In genomic region chr5:141182248-141182647, GRCh38 we compare ENCODE assay signal across 9 cellular contexts. TPM values are rescaled to one million over a fixed set of nuclear protein-coding genes. Genes with fewer than 3 reads are reported as not detected.
A peak's percentile ranks its signal among the peaks of the same experiment; 100 is the strongest.
DNase-seq lines count a peak whose midpoint lies in the region; ATAC-seq, FAIRE-seq and TF ChIP-seq lines count a peak whose summit lies in the region.
"Had no signal": no experiment of that assay in that cellular context is flagged by ENCODE, and none has a peak within 500 bp of the region (broad histone marks: within the 10 kb centered on the region; RNA-seq: fewer than 3 reads in every experiment).

TSS of gene PCDHB16 (plus strand) at chr5:141182387. CDS start at chr5:141182560, 173 bp downstream.

- no peaks in the 10 kb centered on the region for H3K79me2 ChIP-seq in endothelial cell of umbilical vein (ENCODE audit: control insufficient read depth, insufficient read depth, low read length)

- H3K27ac Mint-ChIP-seq in neural crest cell (ENCODE audit: unreplicated experiment): peak within 1 kb of the TSS; percentile 98

- no peaks in the 10 kb centered on the region for H3K9me1 ChIP-seq in endothelial cell of umbilical vein (replicated peaks; ENCODE audit: control insufficient read depth, extremely low read depth, insufficient read depth, low read length)

- no peaks in the 10 kb centered on the region for H3K4me1 ChIP-seq in endothelial cell of umbilical vein (ENCODE audit: control insufficient read depth, extremely low read depth, insufficient read depth, low read length)
- H3K4me1 ChIP-seq: adrenal gland had no signal

- peak within 1 kb of the TSS; percentile 92 for H3K4me3 Mint-ChIP-seq in neural crest cell

- CTCF ChIA-PET in endothelial cell of umbilical vein (lab: Charles Lee): interaction anchor here (1.0 to 1.9 kb wide), 3 partner anchors 10 to 382 kb away, joined by 3 to 6 read pairs (median 4); partner anchors contain the start of gene PCDHB10

- DNase-seq in D721Med (ENCODE audit: insufficient read length, low spot score) (no peak), NCI-H226 (peak; percentile 28), endothelial cell of umbilical vein (ENCODE audit: low read depth, low spot score) (peak; percentile 16), neural crest cell (ENCODE audit: low read depth, low spot score) (peak; percentile 63), ACHN (no peak), T-helper 9 cell (no peak)
- no peak for DNase-seq in activated effector memory CD4-positive, alpha-beta T cell treated with anti-CD3 and anti-CD28 coated beads, Interleukin-2, amount 50 U/mL, for 16 hours

- H3K9ac ChIP-seq in endothelial cell of umbilical vein (replicated peaks; ENCODE audit: extremely low read depth, insufficient read depth, low read length): no peak within 1 kb of the TSS

- in situ Hi-C loops in ACHN (cut with HindIII; ENCODE audit: low pct_ligation_motif_present, low pct_unique_long_range_greater_than_20kb, low sequenced_read_pairs): no loop called here

- no peaks in the 10 kb centered on the region for H3K36me3 ChIP-seq in endothelial cell of umbilical vein (ENCODE audit: control insufficient read depth in 2 of 2, extremely low read depth in 1 of 2, insufficient read depth in 2 of 2, low read length in 2 of 2)
- H3K36me3 ChIP-seq: adrenal gland had no signal

- peaks cover 48% of the 10 kb centered on the region for H3K36me3 Mint-ChIP-seq in neural crest cell (ENCODE audit: low read depth)

- H3K4me1 Mint-ChIP-seq in neural crest cell: peaks cover 17% of the 10 kb centered on the region

- no peak within 1 kb of the TSS for H2AFZ ChIP-seq in endothelial cell of umbilical vein (ENCODE audit: low read depth, low read length)

- intact Hi-C loops in endothelial cell of umbilical vein (cut with micrococcal nuclease): no loop called here

- no TSS peak for BruUV-seq in endothelial cell of umbilical vein (replicated peaks; lab: Mats Ljungman, UMichigan)

- TF ChIP-seq CTCF in D721Med (IDR thresholded peaks at IDR 0.05; ENCODE audit: insufficient read depth, missing control alignments) (peak; percentile 89), endothelial cell of umbilical vein (IDR thresholded peaks at IDR 0.05; ENCODE audit: extremely low read depth in 1 of 2, insufficient read depth in 1 of 2, low read depth in 1 of 2, low read length in 2 of 2) (peak in 1 of 2 donors; percentile 4), neural crest cell (conservative IDR thresholded peaks at IDR 0.05) (peak; percentile 62)

- POLR2A ChIA-PET in endothelial cell of umbilical vein (lab: Charles Lee): no interaction called here

- TF ChIP-seq POLR2A in endothelial cell of umbilical vein (IDR thresholded peaks at IDR 0.05; ENCODE audit: low read depth, low read length): no peak

- no peaks in the 10 kb centered on the region for H3K9me3 ChIP-seq in endothelial cell of umbilical vein (replicated peaks; ENCODE audit: control insufficient read depth, insufficient read depth, low read length)
- H3K9me3 ChIP-seq: adrenal gland had no signal

- ATAC-seq in GM19351 (IDR thresholded peaks at IDR 0.05; ENCODE audit: unreplicated experiment): no peak

- no peak within 1 kb of the TSS for H3K4me2 ChIP-seq in endothelial cell of umbilical vein (ENCODE audit: insufficient read depth, low read length)

- H3K27ac ChIP-seq in endothelial cell of umbilical vein (ENCODE audit: insufficient read depth, low read depth, low read length): no peak within 1 kb of the TSS
- H3K27ac ChIP-seq: adrenal gland had no signal

- H4K20me1 ChIP-seq in endothelial cell of umbilical vein (replicated peaks; ENCODE audit: control insufficient read depth, extremely low read depth, insufficient read depth, low read length): no peaks in the 10 kb centered on the region

- FAIRE-seq in D721Med (lab: Jason Lieb, UNC) (peak; percentile 95), endothelial cell of umbilical vein (lab: Jason Lieb, UNC) (no peak)

- no peak within 1 kb of the TSS for H3K4me3 ChIP-seq in endothelial cell of umbilical vein (replicated peaks in 1 of 3; ENCODE audit: insufficient read depth in 1 of 3, low read depth in 1 of 3, low read length in 3 of 3)
- H3K4me3 ChIP-seq: adrenal gland had no signal

- H3K27me3 ChIP-seq in endothelial cell of umbilical vein (ENCODE audit: control insufficient read depth in 2 of 2, insufficient read depth in 2 of 2, low read length in 2 of 2): no peaks in the 10 kb centered on the region

- H3K9me3 Mint-ChIP-seq in neural crest cell: peaks cover 24% of the 10 kb centered on the region

- H3K27me3 Mint-ChIP-seq in neural crest cell (ENCODE audit: low read depth): peaks cover 4% of the 10 kb centered on the region

- dilution Hi-C loops in endothelial cell of umbilical vein (cut with MboI; ENCODE audit: extremely low pct_ligation_motif_present, low sequenced_read_pairs): no loop called here

TF ChIP-seq in endothelial cell of umbilical vein, 7 proteins besides CTCF, POLR2A, EP300 and RAD21:
- TF ChIP-seq GATA2 (IDR thresholded peaks at IDR 0.05; ENCODE audit: insufficient read depth, insufficient read length, low read depth, low read length) (no peak), EZH2 (IDR thresholded peaks at IDR 0.05; ENCODE audit: borderline replicate concordance, low read depth, low read length, severe bottlenecking) (no peak), JUN (IDR thresholded peaks at IDR 0.05; ENCODE audit: borderline replicate concordance, insufficient read depth, insufficient read length, low read depth) (no peak), MYC (IDR thresholded peaks at IDR 0.05; ENCODE audit: low read depth, low read length) (no peak)

RNA-seq across cellular contexts. Expression of gene PCDHB16, which starts in this region (rescaled TPM):
- total RNA-seq in endothelial cell of umbilical vein (0.12 and 0.22 TPM in 2 replicates), neural crest cell (11.4 and 12.6 TPM in 2 replicates)
- polyA plus RNA-seq in endothelial cell of umbilical vein: 0.18 and 0.33 TPM in 2 replicates
- polyA plus RNA-seq in endothelial cell of umbilical vein (2011; cell fraction: cytosol; rRNA removed): 0.15 and 0.17 TPM in 2 replicates
- polyA plus RNA-seq in endothelial cell of umbilical vein (2011; cell fraction: nucleus; rRNA removed): 0.07 and 0.12 TPM in 2 replicates
- 0.11 and 0.18 TPM in 2 replicates for polyA plus RNA-seq in endothelial cell of umbilical vein (2012)
- polyA minus RNA-seq in endothelial cell of umbilical vein: 0.66 and 0.83 TPM in 2 replicates
- polyA minus RNA-seq in endothelial cell of umbilical vein (2011; cell fraction: cytosol; rRNA and poly(A)+ RNA removed): not detected
- 0.19 and 0.38 TPM in 2 replicates for polyA minus RNA-seq in endothelial cell of umbilical vein (2011; cell fraction: nucleus; rRNA and poly(A)+ RNA removed)

Comparison
In these comparisons a context has a peak if more than half of its experiments do, and no peak if none do; other contexts are left out.
1. RNA of gene PCDHB16 (total RNA-seq): 11.4 to 12.6 TPM in neural crest cell; 0.12 to 0.22 TPM in endothelial cell of umbilical vein; every median in the first group is over 10 times any median in the second.
2. Peak in DNase-seq in endothelial cell of umbilical vein; RNA of the gene not detected or under 1 TPM.
3. DNase-seq: peak in NCI-H226 (single experiment) and neural crest cell (single experiment); none in D721Med (single experiment), activated effector memory CD4-positive, alpha-beta T cell treated with anti-CD3 and anti-CD28 coated beads, Interleukin-2, amount 50 U/mL, for 16 hours (single experiment), ACHN (single experiment) and T-helper 9 cell (single experiment).